Comparison of ENCODE assay signal across 9 cellular contexts in genomic region chr7:27614102-27614501, GRCh38.
"Had no signal": no experiment of that assay in that cellular context is flagged by ENCODE, and none has a peak within 500 bp of the region (broad histone marks: within the 10 kb centered on the region; RNA-seq: fewer than 3 reads in every experiment).

No MANE protein-coding gene starts in this region.

- H3K27me3 Mint-ChIP-seq: IgD-negative memory B cell had no signal

- DNase-seq: H7, Kasumi-1, KG1 had no signal

- FAIRE-seq: HepG2 had no signal

- H3K4me3 Mint-ChIP-seq: GM23338 had no signal

- H3K27ac Mint-ChIP-seq: GM23338 had no signal

- H3K9me3 Mint-ChIP-seq: GM23338 had no signal

- H3K27ac ChIP-seq: HL-60 had no signal

- ATAC-seq: GM23338, HCT116, HepG2 had no signal

- H3K4me3 ChIP-seq: GM23338, HAP-1 had no signal
